Comparison of ENCODE assay signal across 8 cellular contexts in the genomic region with DNA sequence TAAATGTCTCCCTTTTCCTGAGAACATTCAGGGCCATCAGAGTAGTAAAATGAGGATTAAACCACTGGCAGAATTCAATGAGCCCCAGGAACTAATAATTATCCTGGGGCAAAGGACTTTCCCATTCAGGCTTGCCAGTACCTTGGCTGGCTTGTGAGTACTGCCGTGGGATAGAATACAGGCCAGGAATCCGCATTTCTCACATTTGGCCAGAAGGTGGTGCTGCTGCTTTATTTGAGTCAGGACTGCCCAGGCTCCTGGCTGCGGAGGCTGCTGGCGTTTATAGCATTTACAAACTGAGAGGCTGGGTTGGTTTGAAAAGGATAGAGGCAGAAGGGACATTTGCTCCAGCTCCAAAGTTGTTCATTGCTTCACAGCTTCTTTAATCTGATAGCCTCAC.
DNase-seq lines count a peak whose midpoint lies in the region; ATAC-seq and TF ChIP-seq lines count a peak whose summit lies in the region.

No MANE protein-coding gene starts in this region.

- no peak overlapping the region for H3K27ac ChIP-seq in C4-2B

- peak; percentile 67 for ATAC-seq in GM19025 (IDR thresholded peaks at IDR 0.05; ENCODE audit: low read depth, unreplicated experiment)
- ATAC-seq in HG03354 (IDR thresholded peaks at IDR 0.05; ENCODE audit: poor library complexity, severe bottlenecking, unreplicated experiment), result peak; percentile 94

- DNase-seq in NCI-H510A (lab: John Stamatoyannopoulos, UW) (peak; percentile 12), ecto neural progenitor cell (ENCODE audit: low spot score) (peak; percentile 84), lung microvascular endothelial cell (ENCODE audit: low read depth in 2 of 2) (peak; percentile 67 to 83)
- DNase-seq in activated CD4-positive, alpha-beta T cell treated with anti-CD3 and anti-CD28 coated beads, Interleukin-2, amount 50 U/mL, for 24 hours (ENCODE audit: low read depth in 1 of 2, low spot score in 1 of 2), result peak; percentile 2 to 33
- peak; percentile 10 to 29 for DNase-seq in stimulated activated CD8-positive, alpha-beta memory T cell treated with anti-CD3 and anti-CD28 coated beads, Interleukin-15, amount 100 ng/mL, for 48 hours (ENCODE audit: low read depth in 2 of 2)

- peak; percentile 76 for TF ChIP-seq CTCF in C4-2B (conservative IDR thresholded peaks at IDR 0.05)

Comparison
In these comparisons a context has a peak if more than half of its experiments do, and no peak if none do; other contexts are left out.
1. DNase-seq: peak in every context shown above with its lines; median percentile 84 in ecto neural progenitor cell; 75 in lung microvascular endothelial cell; 20 in stimulated activated CD8-positive, alpha-beta memory T cell treated with anti-CD3 and anti-CD28 coated beads, Interleukin-15, amount 100 ng/mL, for 48 hours; 18 in activated CD4-positive, alpha-beta T cell treated with anti-CD3 and anti-CD28 coated beads, Interleukin-2, amount 50 U/mL, for 24 hours; 12 in NCI-H510A.